Comparison of ENCODE assay signal across 8 cellular contexts in the genomic region with DNA sequence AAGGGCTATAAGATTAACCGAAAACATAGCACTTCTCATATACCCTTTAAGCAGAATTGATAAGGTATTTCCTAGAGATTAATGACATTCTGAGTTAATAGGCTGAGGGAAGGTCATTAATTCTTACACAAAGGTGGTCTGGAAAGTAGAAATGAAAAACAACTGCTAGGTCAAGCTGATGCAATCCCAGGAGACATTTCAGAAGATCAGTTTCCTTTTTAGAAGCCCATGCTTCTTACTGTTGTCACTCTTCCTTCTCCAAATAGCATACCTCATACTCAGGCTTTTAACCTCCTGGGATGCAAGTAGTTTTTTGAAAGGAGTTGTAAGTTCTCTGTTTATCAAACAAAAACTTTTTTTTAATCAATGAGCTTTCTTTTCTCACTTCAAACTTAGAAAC. TPM values are rescaled to one million over a fixed set of nuclear protein-coding genes. Genes with fewer than 3 reads are reported as not detected.
A peak's percentile ranks its signal among the peaks of the same experiment; 100 is the strongest.
DNase-seq lines count a peak whose midpoint lies in the region; ATAC-seq, FAIRE-seq and TF ChIP-seq lines count a peak whose summit lies in the region.

No MANE protein-coding gene starts in this region.

- no peak overlapping the region for H3K4me2 ChIP-seq in DND-41 (ENCODE audit: insufficient read depth, low read length)
- H3K4me2 ChIP-seq in mammary epithelial cell (ENCODE audit: insufficient read depth, low read depth, low read length), result no peak overlapping the region

- H3K36me3 ChIP-seq in DND-41 (ENCODE audit: insufficient read depth, low read length), result no peaks in the 10 kb centered on the region
- no peaks in the 10 kb centered on the region for H3K36me3 ChIP-seq in mammary epithelial cell (ENCODE audit: insufficient read depth, low read length)

- H3K4me1 ChIP-seq in DND-41 (ENCODE audit: insufficient read depth, low read length) (peaks cover 24% of the 10 kb centered on the region), mammary epithelial cell (ENCODE audit: insufficient read depth, low read length) (peaks cover 22% of the 10 kb centered on the region)

- in situ Hi-C loops in mammary epithelial cell (cut with MboI; ENCODE audit: low sequenced_read_pairs in 2 of 2), result no loop called here

- H3K27me3 Mint-ChIP-seq in CD4-positive, alpha-beta T cell, result no peaks in the 10 kb centered on the region

- TSS peak; percentile 33 for BruUV-seq in mammary epithelial cell (replicated peaks; lab: Mats Ljungman, UMichigan)

- no peak overlapping the region for H3K4me3 Mint-ChIP-seq in CD4-positive, alpha-beta T cell

- H3K27me3 ChIP-seq in DND-41 (ENCODE audit: insufficient read depth, low read length, poor library complexity) (no peaks in the 10 kb centered on the region), HL-60 (ENCODE audit: insufficient read depth, poor library complexity, severe bottlenecking) (no peaks in the 10 kb centered on the region), mammary epithelial cell (ENCODE audit: insufficient read depth, low read length) (no peaks in the 10 kb centered on the region)
- no peaks in the 10 kb centered on the region for H3K27me3 ChIP-seq in CD4-positive, alpha-beta T cell (ENCODE audit: control insufficient read depth, insufficient read depth, low read length)

- no peak overlapping the region for H3K4me3 ChIP-seq in DND-41 (ENCODE audit: low read depth in 1 of 2, low read length in 2 of 2)
- H3K4me3 ChIP-seq in HL-60 (replicated peaks; ENCODE audit: insufficient read depth, low read length), result no peak overlapping the region
- H3K4me3 ChIP-seq in mammary epithelial cell (replicated peaks in 1 of 3; ENCODE audit: insufficient read depth in 1 of 3, low read depth in 2 of 3, low read length in 3 of 3), result no peak overlapping the region

- FAIRE-seq in D721Med (lab: Jason Lieb, UNC), result no peak

- ATAC-seq in DND-41 (ENCODE audit: insufficient read depth, low read depth), result peak; percentile 75
- ATAC-seq in CD4-positive, alpha-beta T cell (ENCODE audit: poor library complexity), result no peak

- POLR2A ChIA-PET in CD4-positive, alpha-beta T cell (lab: Charles Lee), result no interaction called here

- intact Hi-C loops in mammary epithelial cell (cut with micrococcal nuclease), result no loop called here
- intact Hi-C loops in CD4-positive, alpha-beta T cell (cut with DNase I, micrococcal nuclease), result no loop called here

- H3K9me3 ChIP-seq in DND-41 (ENCODE audit: insufficient read depth, low read length, severe bottlenecking) (no peaks in the 10 kb centered on the region), mammary epithelial cell (replicated peaks; ENCODE audit: insufficient read depth, low read length) (no peaks in the 10 kb centered on the region)
- H3K9me3 ChIP-seq in CD4-positive, alpha-beta T cell (ENCODE audit: control insufficient read depth, low read length), result no peaks in the 10 kb centered on the region

- H3K79me2 ChIP-seq in DND-41 (ENCODE audit: insufficient read depth, low read length) (no peaks in the 10 kb centered on the region), mammary epithelial cell (ENCODE audit: insufficient read depth, low read length) (no peaks in the 10 kb centered on the region)

- H3K27ac ChIP-seq in DND-41 (ENCODE audit: low read length), result peak overlapping the region; percentile 53; the same call in 1 of the 2 replicates
- peak overlapping the region; percentile 74 for H3K27ac ChIP-seq in HL-60 (replicated peaks)
- H3K27ac ChIP-seq in mammary epithelial cell (ENCODE audit: insufficient read depth, low read depth, low read length), result peak overlapping the region; percentile 2
- H3K27ac ChIP-seq in CD4-positive, alpha-beta T cell (ENCODE audit: low read depth, low read length), result no peak overlapping the region

- H3K27ac Mint-ChIP-seq in CD4-positive, alpha-beta T cell, result no peak overlapping the region

- H2AFZ ChIP-seq in DND-41 (ENCODE audit: low read depth, low read length) (peak overlapping the region; percentile 31; the same call in 1 of the 2 replicates), mammary epithelial cell (ENCODE audit: low read depth, low read length) (no peak overlapping the region)

- CTCF ChIA-PET in mammary epithelial cell (lab: Charles Lee; ENCODE audit: low non-redundant PET), result no interaction called here
- CTCF ChIA-PET in CD4-positive, alpha-beta T cell (lab: Charles Lee), result interaction anchor here (0.5 to 1.5 kb wide), 3 partner anchors 21 to 274 kb away, joined by 3 to 4 read pairs (median 3); no protein-coding TSS in a partner anchor

- no peak overlapping the region for H3K9ac ChIP-seq in DND-41 (ENCODE audit: low read depth, low read length)
- no peak overlapping the region for H3K9ac ChIP-seq in mammary epithelial cell (ENCODE audit: insufficient read depth, low read length)

- dilution Hi-C loops in mammary epithelial cell (cut with HindIII; ENCODE audit: low sequenced_read_pairs), result no loop called here

- H4K20me1 ChIP-seq in DND-41 (ENCODE audit: insufficient read depth, low read length) (no peaks in the 10 kb centered on the region), mammary epithelial cell (ENCODE audit: insufficient read depth, low read length) (no peaks in the 10 kb centered on the region)

- H3K4me1 Mint-ChIP-seq in CD4-positive, alpha-beta T cell (ENCODE audit: low read depth), result no peaks in the 10 kb centered on the region

- no peak for TF ChIP-seq CTCF in DND-41 (IDR thresholded peaks at IDR 0.05; ENCODE audit: borderline replicate concordance, extremely low read depth, low read length, poor library complexity, severe bottlenecking)
- no peak for TF ChIP-seq CTCF in GM20000 (IDR thresholded peaks at IDR 0.05; ENCODE audit: extremely low read depth, missing control alignments)
- TF ChIP-seq CTCF in HL-60 (IDR thresholded peaks at IDR 0.05; ENCODE audit: insufficient read depth, low read length), result no peak
- no peak for TF ChIP-seq CTCF in mammary epithelial cell (conservative IDR thresholded peaks at IDR 0.05 in 1 of 2, IDR thresholded peaks at IDR 0.05 in 1 of 2; ENCODE audit: extremely low read depth in 1 of 2, insufficient read depth in 1 of 2, low read depth in 1 of 2, low read length in 2 of 2)
- TF ChIP-seq CTCF in CD4-positive, alpha-beta T cell (IDR thresholded peaks at IDR 0.05), result no peak
- TF ChIP-seq CTCF in D721Med (IDR thresholded peaks at IDR 0.05; ENCODE audit: insufficient read depth, missing control alignments), result no peak

- peaks cover 2% of the 10 kb centered on the region for H3K9me3 Mint-ChIP-seq in CD4-positive, alpha-beta T cell

- no peaks in the 10 kb centered on the region for H3K36me3 Mint-ChIP-seq in CD4-positive, alpha-beta T cell (ENCODE audit: low read depth)

- DNase-seq in DND-41 (no peak), GM20000 (ENCODE audit: low spot score) (peak; percentile 11), HL-60 (ENCODE audit: low read depth in 1 of 2, low spot score in 1 of 2) (peak in 1 of 2 experiments; percentile 20), mammary epithelial cell (no peak), D721Med (ENCODE audit: insufficient read length, low spot score) (no peak), NCI-H2107 (lab: John Stamatoyannopoulos, UW) (no peak), NCI-H2107 treated with DMSO at 0.1 percent for 48 hours (lab: John Stamatoyannopoulos, UW; ENCODE audit: unreplicated experiment) (no peak)
- no peak for DNase-seq in CD4-positive, alpha-beta T cell

- 100% methylated on average over 1 of the region's 1 CpG for WGBS in mammary epithelial cell (ENCODE audit: low coverage, missing lambda C conversion rate)

RNA-seq across cellular contexts. Expression of gene FILIP1L, which starts 8.8 kb away (rescaled TPM):
- 1 to 10 TPM; 7.4 to 8.5 TPM for total RNA-seq in mammary epithelial cell
- polyA plus RNA-seq in mammary epithelial cell, result 3.7 TPM
- polyA minus RNA-seq in mammary epithelial cell, result 1.5 TPM
- total RNA-seq in CD4-positive, alpha-beta T cell, result under 1 TPM; 0.08 to 0.28 TPM

Comparison
In these comparisons a context has a peak if more than half of its experiments do, and no peak if none do; other contexts are left out.
1. RNA of gene FILIP1L, which starts 8.8 kb away (total RNA-seq): 7.4 to 8.5 TPM in mammary epithelial cell; 0.08 to 0.28 TPM in CD4-positive, alpha-beta T cell; every median in the first group is over 4 times any median in the second.